35 cellular contexts compared by ENCODE assay signal in the genomic region with DNA sequence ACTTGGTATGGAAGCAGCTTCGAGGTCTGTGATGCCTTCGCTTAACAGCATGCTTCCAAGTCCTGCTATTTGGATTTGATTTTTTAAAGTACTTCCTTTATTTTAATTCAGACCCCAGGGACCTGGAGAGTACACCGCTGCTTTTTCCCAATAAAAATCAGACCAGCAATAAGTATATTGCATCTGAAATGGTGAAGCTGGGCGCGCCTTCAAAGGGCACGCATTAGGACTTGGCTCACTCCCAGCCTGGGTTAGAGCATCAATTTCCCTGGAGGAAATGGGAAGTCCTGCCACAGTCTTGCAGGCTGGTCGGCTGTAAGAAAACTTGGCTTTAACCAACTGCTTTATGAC.
"Had no signal": no experiment of that assay in that cellular context is flagged by ENCODE, and none has a peak within 500 bp of the region (broad histone marks: within the 10 kb centered on the region; RNA-seq: fewer than 3 reads in every experiment).

No MANE protein-coding gene starts in this region.

- H3K4me1 Mint-ChIP-seq: T-cell, T-helper 17 cell had no signal

- DNase-seq: activated B cell treated with CpG ODN at 0.5 μM for 24 hours; activated CD4-positive, alpha-beta T cell treated with anti-CD3 and anti-CD28 coated beads for 4 hours; activated CD4-positive, alpha-beta T cell treated with anti-CD3 and anti-CD28 coated beads, Interleukin-2, amount 50 U/mL, for 1 hour; activated CD4-positive, CD25-positive, alpha-beta regulatory T cell treated with anti-CD3 and anti-CD28 coated beads, Interleukin-2, amount 50 U/mL, for 72 hours; activated CD8-positive, alpha-beta memory T cell treated with anti-CD3 and anti-CD28 coated beads, Interleukin-2, amount 50 U/mL, for 4 hours; activated effector memory CD4-positive, alpha-beta T cell treated with anti-CD3 and anti-CD28 coated beads, Interleukin-2, amount 50 U/mL, for 16 hours; activated naive CD4-positive, alpha-beta T cell; activated T-cell treated with anti-CD3 and anti-CD28 coated beads, Interleukin-2, amount 50 U/mL, for 48 hours; anterior cingulate cortex; caudate nucleus; cerebellar nuclear complex; Kasumi-1; MM.1S; MV-4-11; NCI-H1092; NCI-H1436 treated with DMSO at 0.1 percent for 48 hours; NCI-H1694 treated with DMSO at 0.1 percent for 48 hours; NCI-H2029; NCI-H345; NCI-H524 treated with DMSO at 0.1 percent for 48 hours; PC-3; SIG-M5; T-cell; T-helper 17 cell; T-helper 9 cell had no signal

- FAIRE-seq: bronchial epithelial cell, RCC 7860 had no signal

- H3K27ac ChIP-seq: RWPE1, VCaP had no signal

- H3K9me3 Mint-ChIP-seq: activated B cell treated with CpG ODN at 0.5 μM for 24 hours; activated CD4-positive, alpha-beta memory T cell treated with anti-CD3 and anti-CD28 coated beads for 36 hours; activated naive CD4-positive, alpha-beta T cell treated with anti-CD3 and anti-CD28 coated beads, Interleukin-2, amount 50 U/mL, for 24 hours; activated T-helper 17 cell treated with anti-CD3 and anti-CD28 coated beads, Interleukin-2, amount 50 U/mL, for 72 hours; T-cell had no signal

- H3K27ac Mint-ChIP-seq: activated B cell treated with CpG ODN at 0.5 μM for 24 hours; activated T-helper 17 cell treated with anti-CD3 and anti-CD28 coated beads, Interleukin-2, amount 50 U/mL, for 72 hours; brain; T-cell; T-helper 17 cell had no signal

- H3K27me3 Mint-ChIP-seq: activated T-helper 17 cell treated with anti-CD3 and anti-CD28 coated beads, Interleukin-2, amount 50 U/mL, for 72 hours had no signal

- H3K36me3 Mint-ChIP-seq: activated CD4-positive, alpha-beta memory T cell treated with anti-CD3 and anti-CD28 coated beads for 36 hours; activated naive CD4-positive, alpha-beta T cell treated with anti-CD3 and anti-CD28 coated beads, Interleukin-2, amount 50 U/mL, for 24 hours; brain; T-cell had no signal

- ATAC-seq: PC-3, Right ventricle myocardium inferior, SK-N-SH treated with all-trans-retinoic acid at 6 μM for 48 hours, T-cell, T-helper 17 cell had no signal

- H3K4me3 Mint-ChIP-seq: activated B cell treated with CpG ODN at 0.5 μM for 24 hours; activated CD4-positive, alpha-beta memory T cell treated with anti-CD3 and anti-CD28 coated beads for 36 hours; activated naive CD4-positive, alpha-beta T cell treated with anti-CD3 and anti-CD28 coated beads, Interleukin-2, amount 50 U/mL, for 24 hours; activated T-helper 17 cell treated with anti-CD3 and anti-CD28 coated beads, Interleukin-2, amount 50 U/mL, for 72 hours; brain; T-cell; T-helper 17 cell had no signal
